Comparison of ENCODE assay signal across 3 cellular contexts in the genomic region with DNA sequence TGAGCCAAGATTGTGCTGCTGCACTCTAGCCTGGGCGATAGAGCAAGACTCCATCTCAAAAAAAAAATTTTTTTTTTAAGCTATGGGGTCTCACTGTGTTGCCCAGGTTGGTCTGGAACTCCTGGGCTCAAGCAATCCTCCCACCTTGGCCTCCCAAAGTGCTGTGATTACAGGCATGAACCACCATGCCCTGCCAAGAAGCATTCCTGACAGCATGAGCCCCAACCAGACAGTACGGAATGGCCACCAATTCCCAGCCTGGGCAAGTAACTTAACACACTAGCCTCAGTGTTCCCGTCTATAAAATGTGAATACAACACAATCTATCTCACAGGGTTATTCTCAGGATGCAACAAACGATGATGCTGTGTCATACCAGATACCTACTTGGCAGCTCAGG.
TF ChIP-seq lines count a peak whose summit lies in the region.

No MANE protein-coding gene starts in this region.

TF ChIP-seq in A549, 52 proteins besides CTCF, POLR2A, EP300 and RAD21:
- TF ChIP-seq, protein P1, sequence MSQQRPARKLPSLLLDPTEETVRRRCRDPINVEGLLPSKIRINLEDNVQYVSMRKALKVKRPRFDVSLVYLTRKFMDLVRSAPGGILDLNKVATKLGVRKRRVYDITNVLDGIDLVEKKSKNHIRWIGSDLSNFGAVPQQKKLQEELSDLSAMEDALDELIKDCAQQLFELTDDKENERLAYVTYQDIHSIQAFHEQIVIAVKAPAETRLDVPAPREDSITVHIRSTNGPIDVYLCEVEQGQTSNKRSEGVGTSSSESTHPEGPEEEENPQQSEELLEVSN (IDR thresholded peaks at IDR 0.05; ENCODE audit: borderline replicate concordance, low read depth) = no peak
- peak; percentile 60; the same call in 1 of the 2 replicates for TF ChIP-seq KDM1A (IDR thresholded peaks at IDR 0.05; ENCODE audit: low read depth)

TF ChIP-seq in HCT116, 20 proteins besides CTCF, POLR2A, EP300 and RAD21:
- TF ChIP-seq JUND (IDR thresholded peaks at IDR 0.05) (no peak), TCF7L2 (IDR thresholded peaks at IDR 0.05; ENCODE audit: borderline replicate concordance, extremely low read depth, insufficient read depth, insufficient read length) (no peak), EGR1 (IDR thresholded peaks at IDR 0.05; ENCODE audit: low read depth) (no peak), ELF1 (IDR thresholded peaks at IDR 0.05; ENCODE audit: borderline replicate concordance, low read depth) (no peak), CBX3 (IDR thresholded peaks at IDR 0.05; ENCODE audit: low read depth) (no peak)
- TF ChIP-seq, protein P2, sequence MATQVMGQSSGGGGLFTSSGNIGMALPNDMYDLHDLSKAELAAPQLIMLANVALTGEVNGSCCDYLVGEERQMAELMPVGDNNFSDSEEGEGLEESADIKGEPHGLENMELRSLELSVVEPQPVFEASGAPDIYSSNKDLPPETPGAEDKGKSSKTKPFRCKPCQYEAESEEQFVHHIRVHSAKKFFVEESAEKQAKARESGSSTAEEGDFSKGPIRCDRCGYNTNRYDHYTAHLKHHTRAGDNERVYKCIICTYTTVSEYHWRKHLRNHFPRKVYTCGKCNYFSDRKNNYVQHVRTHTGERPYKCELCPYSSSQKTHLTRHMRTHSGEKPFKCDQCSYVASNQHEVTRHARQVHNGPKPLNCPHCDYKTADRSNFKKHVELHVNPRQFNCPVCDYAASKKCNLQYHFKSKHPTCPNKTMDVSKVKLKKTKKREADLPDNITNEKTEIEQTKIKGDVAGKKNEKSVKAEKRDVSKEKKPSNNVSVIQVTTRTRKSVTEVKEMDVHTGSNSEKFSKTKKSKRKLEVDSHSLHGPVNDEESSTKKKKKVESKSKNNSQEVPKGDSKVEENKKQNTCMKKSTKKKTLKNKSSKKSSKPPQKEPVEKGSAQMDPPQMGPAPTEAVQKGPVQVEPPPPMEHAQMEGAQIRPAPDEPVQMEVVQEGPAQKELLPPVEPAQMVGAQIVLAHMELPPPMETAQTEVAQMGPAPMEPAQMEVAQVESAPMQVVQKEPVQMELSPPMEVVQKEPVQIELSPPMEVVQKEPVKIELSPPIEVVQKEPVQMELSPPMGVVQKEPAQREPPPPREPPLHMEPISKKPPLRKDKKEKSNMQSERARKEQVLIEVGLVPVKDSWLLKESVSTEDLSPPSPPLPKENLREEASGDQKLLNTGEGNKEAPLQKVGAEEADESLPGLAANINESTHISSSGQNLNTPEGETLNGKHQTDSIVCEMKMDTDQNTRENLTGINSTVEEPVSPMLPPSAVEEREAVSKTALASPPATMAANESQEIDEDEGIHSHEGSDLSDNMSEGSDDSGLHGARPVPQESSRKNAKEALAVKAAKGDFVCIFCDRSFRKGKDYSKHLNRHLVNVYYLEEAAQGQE (IDR thresholded peaks at IDR 0.05; ENCODE audit: low read depth) = no peak
- TF ChIP-seq, protein P3, sequence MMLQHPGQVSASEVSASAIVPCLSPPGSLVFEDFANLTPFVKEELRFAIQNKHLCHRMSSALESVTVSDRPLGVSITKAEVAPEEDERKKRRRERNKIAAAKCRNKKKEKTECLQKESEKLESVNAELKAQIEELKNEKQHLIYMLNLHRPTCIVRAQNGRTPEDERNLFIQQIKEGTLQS (IDR thresholded peaks at IDR 0.05) = no peak
- TF ChIP-seq, protein P4, sequence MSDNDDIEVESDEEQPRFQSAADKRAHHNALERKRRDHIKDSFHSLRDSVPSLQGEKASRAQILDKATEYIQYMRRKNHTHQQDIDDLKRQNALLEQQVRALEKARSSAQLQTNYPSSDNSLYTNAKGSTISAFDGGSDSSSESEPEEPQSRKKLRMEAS (IDR thresholded peaks at IDR 0.05) = no peak

TF ChIP-seq in GM12878, 131 proteins besides CTCF, POLR2A, EP300 and RAD21:
- no peak for TF ChIP-seq NR2C2 (IDR thresholded peaks at IDR 0.05; ENCODE audit: borderline replicate concordance, control insufficient read depth, insufficient read length, low read depth)
- TF ChIP-seq, protein P5, sequence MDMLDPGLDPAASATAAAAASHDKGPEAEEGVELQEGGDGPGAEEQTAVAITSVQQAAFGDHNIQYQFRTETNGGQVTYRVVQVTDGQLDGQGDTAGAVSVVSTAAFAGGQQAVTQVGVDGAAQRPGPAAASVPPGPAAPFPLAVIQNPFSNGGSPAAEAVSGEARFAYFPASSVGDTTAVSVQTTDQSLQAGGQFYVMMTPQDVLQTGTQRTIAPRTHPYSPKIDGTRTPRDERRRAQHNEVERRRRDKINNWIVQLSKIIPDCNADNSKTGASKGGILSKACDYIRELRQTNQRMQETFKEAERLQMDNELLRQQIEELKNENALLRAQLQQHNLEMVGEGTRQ (IDR thresholded peaks at IDR 0.05; ENCODE audit: borderline replicate concordance, low read depth, low read length) = no peak
